Comparison of ENCODE assay signal across 20 cellular contexts in the genomic region with DNA sequence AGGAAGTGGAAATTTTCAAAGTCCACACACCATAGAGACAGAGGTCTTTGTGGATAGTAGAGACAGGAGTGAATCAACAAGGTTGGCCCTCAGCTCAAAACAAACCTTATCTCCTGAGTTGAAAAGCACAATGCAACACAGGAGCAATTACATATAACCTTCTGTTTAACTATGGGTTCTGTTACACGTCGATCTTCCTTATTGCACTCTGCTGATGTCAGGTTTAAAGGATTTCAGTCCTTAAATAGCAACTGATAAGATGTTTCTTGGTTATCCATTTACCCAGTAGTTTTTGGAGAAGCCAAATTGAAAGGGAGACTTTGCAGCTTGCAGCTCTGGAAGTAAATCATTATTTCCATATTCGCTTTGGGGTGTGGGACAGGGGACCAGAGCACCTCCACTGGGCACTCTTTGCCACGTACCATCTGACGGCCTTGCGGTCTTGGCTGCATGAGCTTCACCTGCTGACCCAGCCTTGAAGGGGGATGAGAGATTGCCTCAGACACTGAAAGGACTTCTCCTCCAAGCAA. TPM values are rescaled to one million over a fixed set of nuclear protein-coding genes. Genes with fewer than 3 reads are reported as not detected.
DNase-seq lines count a peak whose midpoint lies in the region; ATAC-seq and TF ChIP-seq lines count a peak whose summit lies in the region.
"Had no signal": no experiment of that assay in that cellular context is flagged by ENCODE, and none has a peak within 500 bp of the region (broad histone marks: within the 10 kb centered on the region; RNA-seq: fewer than 3 reads in every experiment).

No MANE protein-coding gene starts in this region.

- H3K27me3 ChIP-seq in mesenchymal stem cell (ENCODE audit: control insufficient read depth in 1 of 2, insufficient read depth in 1 of 2, low read length in 2 of 2): peaks cover 6 to 9% of the 10 kb centered on the region in 2 experiments

- H2BK120ac ChIP-seq in mesenchymal stem cell (ENCODE audit: low read depth, low read length): no peak overlapping the region

- WGBS in mesenchymal stem cell: 87% methylated on average over 6 of the region's 6 CpGs

- no peak overlapping the region for H3K4me3 ChIP-seq in mesenchymal stem cell (ENCODE audit: insufficient read depth in 1 of 2, low read depth in 1 of 2, low read length in 2 of 2)

- H4K91ac ChIP-seq in mesenchymal stem cell (ENCODE audit: low read length): no peak overlapping the region

- no peak overlapping the region for H3K14ac ChIP-seq in mesenchymal stem cell (ENCODE audit: low read length in 2 of 2)

- no peak overlapping the region for H4K8ac ChIP-seq in mesenchymal stem cell (ENCODE audit: low read length)

- no peak overlapping the region for H3K4me2 ChIP-seq in mesenchymal stem cell (ENCODE audit: low read length, poor library complexity, severe bottlenecking)

- H2BK5ac ChIP-seq in mesenchymal stem cell (ENCODE audit: low read depth, low read length, poor library complexity, severe bottlenecking): no peak overlapping the region

- no peak overlapping the region for H3K23ac ChIP-seq in mesenchymal stem cell (ENCODE audit: low read length in 2 of 2)

- H2BK12ac ChIP-seq in mesenchymal stem cell (ENCODE audit: low read length in 2 of 2): no peak overlapping the region

- no peak overlapping the region for H3K4me3 Mint-ChIP-seq in activated naive CD4-positive, alpha-beta T cell treated with anti-CD3 and anti-CD28 coated beads, Interleukin-2, amount 50 U/mL, for 24 hours
- H3K4me3 Mint-ChIP-seq in T-helper 17 cell (no peak overlapping the region), progenitor cell of endocrine pancreas (ENCODE audit: low read depth) (peak overlapping the region; percentile 32)
- H3K4me3 Mint-ChIP-seq: activated CD8-positive, alpha-beta T cell treated with anti-CD3 and anti-CD28 coated beads, Interleukin-2, amount 10 ng/mL, durations not matched to agents 7 days and 5 days; WTC11 had no signal

- H3K79me1 ChIP-seq in mesenchymal stem cell (replicated peaks; ENCODE audit: low read length, poor library complexity, severe bottlenecking): no peaks in the 10 kb centered on the region

- peak overlapping the region; percentile 88 for H3K27ac Mint-ChIP-seq in activated naive CD4-positive, alpha-beta T cell treated with anti-CD3 and anti-CD28 coated beads, Interleukin-2, amount 50 U/mL, for 24 hours
- H3K27ac Mint-ChIP-seq in T-helper 17 cell: peak overlapping the region; percentile 34
- H3K27ac Mint-ChIP-seq in progenitor cell of endocrine pancreas: peak overlapping the region; percentile 69
- H3K27ac Mint-ChIP-seq: activated CD8-positive, alpha-beta T cell treated with anti-CD3 and anti-CD28 coated beads, Interleukin-2, amount 10 ng/mL, durations not matched to agents 7 days and 5 days; WTC11 had no signal

- no peaks in the 10 kb centered on the region for H3K27me3 Mint-ChIP-seq in activated naive CD4-positive, alpha-beta T cell treated with anti-CD3 and anti-CD28 coated beads, Interleukin-2, amount 50 U/mL, for 24 hours
- H3K27me3 Mint-ChIP-seq in T-helper 17 cell: no peaks in the 10 kb centered on the region
- H3K27me3 Mint-ChIP-seq in progenitor cell of endocrine pancreas: peaks cover 44% of the 10 kb centered on the region

- no peak overlapping the region for H3K18ac ChIP-seq in mesenchymal stem cell (ENCODE audit: low read depth in 1 of 2, low read length in 2 of 2)

- no peak for TF ChIP-seq CTCF in progenitor cell of endocrine pancreas (IDR thresholded peaks at IDR 0.05; ENCODE audit: unreplicated experiment)

- H3K4me1 Mint-ChIP-seq in activated naive CD4-positive, alpha-beta T cell treated with anti-CD3 and anti-CD28 coated beads, Interleukin-2, amount 50 U/mL, for 24 hours: peaks cover 78% of the 10 kb centered on the region
- peaks cover 45% of the 10 kb centered on the region for H3K4me1 Mint-ChIP-seq in T-helper 17 cell
- H3K4me1 Mint-ChIP-seq in progenitor cell of endocrine pancreas (ENCODE audit: low read depth): peaks cover 34% of the 10 kb centered on the region
- H3K4me1 Mint-ChIP-seq: WTC11 had no signal

- H3K9me3 Mint-ChIP-seq in activated naive CD4-positive, alpha-beta T cell treated with anti-CD3 and anti-CD28 coated beads, Interleukin-2, amount 50 U/mL, for 24 hours: no peaks in the 10 kb centered on the region
- no peaks in the 10 kb centered on the region for H3K9me3 Mint-ChIP-seq in progenitor cell of endocrine pancreas (ENCODE audit: low read depth)
- H3K9me3 Mint-ChIP-seq: WTC11 had no signal

- peaks cover 10% of the 10 kb centered on the region for H3K36me3 Mint-ChIP-seq in activated naive CD4-positive, alpha-beta T cell treated with anti-CD3 and anti-CD28 coated beads, Interleukin-2, amount 50 U/mL, for 24 hours
- H3K36me3 Mint-ChIP-seq in T-helper 17 cell (ENCODE audit: low read depth) (peaks cover 2% of the 10 kb centered on the region), progenitor cell of endocrine pancreas (ENCODE audit: insufficient read depth) (peaks cover 3% of the 10 kb centered on the region)
- H3K36me3 Mint-ChIP-seq: WTC11 had no signal

- H3K9me3 ChIP-seq in T-helper 17 cell (ENCODE audit: control insufficient read depth, low read length, poor library complexity, severe bottlenecking) (no peaks in the 10 kb centered on the region), mesenchymal stem cell (ENCODE audit: control insufficient read depth, low read length) (no peaks in the 10 kb centered on the region)

- H3K9ac ChIP-seq in mesenchymal stem cell (ENCODE audit: low read length): no peak overlapping the region

- no peak for DNase-seq in activated naive CD4-positive, alpha-beta T cell treated with Interleukin-2 at 50 U/mL for 16 hours
- no peak for DNase-seq in T-helper 17 cell
- peak; percentile 13 for DNase-seq in kidney glomerular epithelial cell (lab: John Stamatoyannopoulos, UW)
- DNase-seq in progenitor cell of endocrine pancreas (ENCODE audit: low spot score, unreplicated experiment): no peak
- no peak for DNase-seq in mesenchymal stem cell
- DNase-seq: activated CD8-positive, alpha-beta T cell treated with anti-CD3 and anti-CD28 coated beads, Interleukin-2, amount 10 ng/mL, durations not matched to agents 7 days and 5 days; activated naive CD4-positive, alpha-beta T cell treated with anti-CD3 and anti-CD28 coated beads, Interleukin-2, amount 50 U/mL, for 16 hours; activated T-cell treated with anti-CD3 and anti-CD28 coated beads, Interleukin-2, amount 50 U/mL, for 48 hours; DMS 273 treated with DMSO at 0.1 percent for 48 hours; GDM1; NCI-H1105 treated with DMSO at 0.1 percent for 48 hours; NCI-H2107; NCI-H524; SHP77 treated with DMSO at 0.1 percent for 48 hours; stimulated activated CD4-positive, alpha-beta T cell treated with anti-CD3 and anti-CD28 coated beads, Interleukin-4, amount 100 ng/mL, for 24 hours; T-helper 2 cell had no signal

- H3K36me3 ChIP-seq in mesenchymal stem cell (ENCODE audit: control insufficient read depth in 1 of 2, insufficient read depth in 2 of 2, low read depth in 1 of 2, low read length in 2 of 2): no peaks in the 10 kb centered on the region

- H3K4ac ChIP-seq in mesenchymal stem cell (ENCODE audit: low read depth in 1 of 2, low read length in 2 of 2): no peak overlapping the region

- peaks cover 2% of the 10 kb centered on the region for H3K4me1 ChIP-seq in mesenchymal stem cell (ENCODE audit: control insufficient read depth, insufficient read depth, low read depth, low read length)

- H2AFZ ChIP-seq in mesenchymal stem cell (ENCODE audit: low read depth, low read length): no peak overlapping the region

- no peak overlapping the region for H3K27ac ChIP-seq in mesenchymal stem cell (ENCODE audit: low read length, poor library complexity, severe bottlenecking)

- no peak for ATAC-seq in T-helper 17 cell
- ATAC-seq in HG02973 (IDR thresholded peaks at IDR 0.05; ENCODE audit: unreplicated experiment): no peak
- ATAC-seq in GM21526 (IDR thresholded peaks at IDR 0.05; ENCODE audit: low FRiP score, unreplicated experiment): no peak
- ATAC-seq: activated CD8-positive, alpha-beta T cell treated with anti-CD3 and anti-CD28 coated beads, Interleukin-2, amount 10 ng/mL, durations not matched to agents 7 days and 5 days; WTC11 had no signal

- no peak overlapping the region for H2BK15ac ChIP-seq in mesenchymal stem cell (ENCODE audit: low read depth, poor library complexity, severe bottlenecking)

- H2AK5ac ChIP-seq in mesenchymal stem cell (ENCODE audit: low read length, severe bottlenecking): no peak overlapping the region

RNA-seq across cellular contexts. Expression of gene ZNF622, which starts 56.0 kb away (rescaled TPM):
- 10 to 100 TPM; 30.5 to 42.7 TPM for total RNA-seq in T-helper 17 cell
- 28.5 TPM in 2 replicates for total RNA-seq in progenitor cell of endocrine pancreas
- polyA plus RNA-seq in mesenchymal stem cell (2013, experiment 1 of 2): 40.8 TPM
- 41.3 TPM for polyA plus RNA-seq in mesenchymal stem cell (2013, experiment 2 of 2)

Comparison
In these comparisons a context has a peak if more than half of its experiments do, and no peak if none do; other contexts are left out.
1. H3K27ac Mint-ChIP-seq: peak in every context shown above with its lines; median percentile 88 in activated naive CD4-positive, alpha-beta T cell treated with anti-CD3 and anti-CD28 coated beads, Interleukin-2, amount 50 U/mL, for 24 hours; 69 in progenitor cell of endocrine pancreas; 34 in T-helper 17 cell.